12 cellular contexts compared by ENCODE assay signal in genomic region chr14:32507029-32507984, GRCh38.
A peak's percentile ranks its signal among the peaks of the same experiment; 100 is the strongest.
DNase-seq lines count a peak whose midpoint lies in the region; TF ChIP-seq lines count a peak whose summit lies in the region.
"Had no signal": no experiment of that assay in that cellular context is flagged by ENCODE, and none has a peak within 500 bp of the region (broad histone marks: within the 10 kb centered on the region; RNA-seq: fewer than 3 reads in every experiment).

No MANE protein-coding gene starts in this region.

- 33 to 41% methylated on average over 4 of the region's 4 CpGs for WGBS in esophagus squamous epithelium, 2 donors

- H3K4me2 ChIP-seq in PC-9 = peak overlapping the region; percentile 54

- CTCF ChIA-PET in PC-9 (lab: Charles Lee) = no interaction called here

- no peaks in the 10 kb centered on the region for H3K36me3 Mint-ChIP-seq in activated T-helper 1 cell treated with anti-CD3 and anti-CD28 coated beads, Interleukin-12 subunit alpha, Interleukin-12 subunit beta, Interleukin-2, Interleukin-4 antibody, amounts not matched to agents 30 ng/mL and 10 ng/mL and 1 ng/mL, durations not matched to agents 14 hours and 24 hours and 36 hours (ENCODE audit: low read depth)

- no TSS peak for BruUV-seq in PC-9 (replicated peaks; lab: Mats Ljungman, UMichigan)

- H3K27ac ChIP-seq in PC-9 (peak overlapping the region; percentile 91), esophagus squamous epithelium (peak overlapping the region; percentile 28 to 80 (median 67))

- intact Hi-C loops in PC-9 (cut with micrococcal nuclease; ENCODE audit: unreplicated experiment) = no loop called here
- intact Hi-C loops in esophagus squamous epithelium (cut with DNase I) = no loop called here
- intact Hi-C loops in activated T-helper 1 cell treated with anti-CD3 and anti-CD28 coated beads, Interleukin-12 subunit alpha, Interleukin-12 subunit beta, Interleukin-2, Interleukin-4 antibody, amounts not matched to agents 30 ng/mL and 10 ng/mL and 1 ng/mL, durations not matched to agents 14 hours and 24 hours and 36 hours (cut with micrococcal nuclease) = no loop called here

- no peak for TF ChIP-seq POLR2A in esophagus squamous epithelium (IDR thresholded peaks at IDR 0.05)

- H3K4me1 Mint-ChIP-seq in activated T-helper 1 cell treated with anti-CD3 and anti-CD28 coated beads, Interleukin-12 subunit alpha, Interleukin-12 subunit beta, Interleukin-2, Interleukin-4 antibody, amounts not matched to agents 30 ng/mL and 10 ng/mL and 1 ng/mL, durations not matched to agents 14 hours and 24 hours and 36 hours (ENCODE audit: low read depth) = no peaks in the 10 kb centered on the region

- H3F3A ChIP-seq in PC-9 (ENCODE audit: insufficient read depth, low read depth) = peaks cover 10% of the 10 kb centered on the region; the same call in 1 of the 2 replicates

- TF ChIP-seq CTCF in PC-9 (conservative IDR thresholded peaks at IDR 0.05) (no peak), esophagus squamous epithelium (IDR thresholded peaks at IDR 0.05) (no peak)

- no peak overlapping the region for H3K27ac Mint-ChIP-seq in activated T-helper 1 cell treated with anti-CD3 and anti-CD28 coated beads, Interleukin-12 subunit alpha, Interleukin-12 subunit beta, Interleukin-2, Interleukin-4 antibody, amounts not matched to agents 30 ng/mL and 10 ng/mL and 1 ng/mL, durations not matched to agents 14 hours and 24 hours and 36 hours
- H3K27ac Mint-ChIP-seq: activated naive CD8-positive, alpha-beta T cell; T-helper 2 cell treated with Interferon-gamma antibody and Interleukin-4, amounts not matched to agents 5 μg/mL and 100 μg/mL, for 36 hours had no signal

- no peaks in the 10 kb centered on the region for H3K9me2 ChIP-seq in PC-9 (ENCODE audit: insufficient read depth)

- no peaks in the 10 kb centered on the region for H3K9me3 ChIP-seq in PC-9 (ENCODE audit: insufficient read depth, low read depth)
- H3K9me3 ChIP-seq in esophagus squamous epithelium = no peaks in the 10 kb centered on the region

- H3K9me3 Mint-ChIP-seq in activated T-helper 1 cell treated with anti-CD3 and anti-CD28 coated beads, Interleukin-12 subunit alpha, Interleukin-12 subunit beta, Interleukin-2, Interleukin-4 antibody, amounts not matched to agents 30 ng/mL and 10 ng/mL and 1 ng/mL, durations not matched to agents 14 hours and 24 hours and 36 hours = no peaks in the 10 kb centered on the region
- H3K9me3 Mint-ChIP-seq: T-helper 2 cell treated with Interferon-gamma antibody and Interleukin-4, amounts not matched to agents 5 μg/mL and 100 μg/mL, for 36 hours had no signal

- no peaks in the 10 kb centered on the region for H3K79me2 ChIP-seq in PC-9 (ENCODE audit: low read depth)

- H3K4me1 ChIP-seq in PC-9 (replicated peaks; ENCODE audit: insufficient read depth) (peaks cover 23% of the 10 kb centered on the region), esophagus squamous epithelium (peaks cover 0 to 50% (median 9%) of the 10 kb centered on the region in 3 donors)

- no peaks in the 10 kb centered on the region for H3K27me3 Mint-ChIP-seq in activated T-helper 1 cell treated with anti-CD3 and anti-CD28 coated beads, Interleukin-12 subunit alpha, Interleukin-12 subunit beta, Interleukin-2, Interleukin-4 antibody, amounts not matched to agents 30 ng/mL and 10 ng/mL and 1 ng/mL, durations not matched to agents 14 hours and 24 hours and 36 hours (ENCODE audit: insufficient read depth)
- H3K27me3 Mint-ChIP-seq: activated naive CD8-positive, alpha-beta T cell had no signal

- H4K20me1 ChIP-seq in PC-9 (ENCODE audit: insufficient read depth) = no peaks in the 10 kb centered on the region

- POLR2A ChIA-PET in PC-9 (lab: Charles Lee; ENCODE audit: unreplicated experiment) = no interaction called here

- no peak overlapping the region; the same call in 1 of the 2 replicates for H3K4me3 ChIP-seq in PC-9
- H3K4me3 ChIP-seq in esophagus squamous epithelium = no peak overlapping the region

- no peak overlapping the region for H3K4me3 Mint-ChIP-seq in activated T-helper 1 cell treated with anti-CD3 and anti-CD28 coated beads, Interleukin-12 subunit alpha, Interleukin-12 subunit beta, Interleukin-2, Interleukin-4 antibody, amounts not matched to agents 30 ng/mL and 10 ng/mL and 1 ng/mL, durations not matched to agents 14 hours and 24 hours and 36 hours
- H3K4me3 Mint-ChIP-seq: activated naive CD8-positive, alpha-beta T cell; T-helper 2 cell treated with Interferon-gamma antibody and Interleukin-4, amounts not matched to agents 5 μg/mL and 100 μg/mL, for 36 hours had no signal

- H3K36me3 ChIP-seq in PC-9 (ENCODE audit: low read depth) = no peaks in the 10 kb centered on the region
- no peaks in the 10 kb centered on the region for H3K36me3 ChIP-seq in esophagus squamous epithelium

- no peaks in the 10 kb centered on the region for H3K27me3 ChIP-seq in PC-9 (ENCODE audit: insufficient read depth, low read depth)
- no peaks in the 10 kb centered on the region for H3K27me3 ChIP-seq in esophagus squamous epithelium

- DNase-seq in EL = peak; percentile 78
- DNase-seq in PC-9 = peak in 1 of 2 experiments; percentile 66
- no peak for DNase-seq in esophagus squamous epithelium (lab: John Stamatoyannopoulos, UW)
- DNase-seq in renal cortical epithelial cell (ENCODE audit: low read depth) = peak; percentile 76
- DNase-seq in CD1c-positive myeloid dendritic cell (ENCODE audit: extremely low spot score) = no peak
- DNase-seq in activated naive CD4-positive, alpha-beta T cell (lab: John Stamatoyannopoulos, UW) = no peak
- no peak for DNase-seq in effector CD4-positive, alpha-beta T cell
- DNase-seq in activated T-helper 1 cell treated with anti-CD3 and anti-CD28 coated beads, Interleukin-12 subunit alpha, Interleukin-12 subunit beta, Interleukin-2, Interleukin-4 antibody, amounts not matched to agents 30 ng/mL and 10 ng/mL and 1 ng/mL, durations not matched to agents 14 hours and 24 hours and 36 hours (ENCODE audit: low spot score) = no peak
- DNase-seq: MM.1S; stimulated activated CD4-positive, alpha-beta T cell treated with anti-CD3 and anti-CD28 coated beads, Interleukin-12 subunit alpha, Interleukin-12 subunit beta, amount 100 ng/mL, for 4 hours had no signal

- H2AFZ ChIP-seq in PC-9 = 0 out of 2 replicates have a peak overlapping the region, but pooled peaks have one; percentile 54

Comparison
In these comparisons a context has a peak if more than half of its experiments do, and no peak if none do; other contexts are left out.
1. DNase-seq: peak in EL (single experiment) and renal cortical epithelial cell (single experiment); none in esophagus squamous epithelium (single experiment), CD1c-positive myeloid dendritic cell (single experiment), activated naive CD4-positive, alpha-beta T cell (0 of 4), effector CD4-positive, alpha-beta T cell (single experiment) and activated T-helper 1 cell treated with anti-CD3 and anti-CD28 coated beads, Interleukin-12 subunit alpha, Interleukin-12 subunit beta, Interleukin-2, Interleukin-4 antibody, amounts not matched to agents 30 ng/mL and 10 ng/mL and 1 ng/mL, durations not matched to agents 14 hours and 24 hours and 36 hours (single experiment).